ENCODE assay signal across 8 cellular contexts in the genomic region with DNA sequence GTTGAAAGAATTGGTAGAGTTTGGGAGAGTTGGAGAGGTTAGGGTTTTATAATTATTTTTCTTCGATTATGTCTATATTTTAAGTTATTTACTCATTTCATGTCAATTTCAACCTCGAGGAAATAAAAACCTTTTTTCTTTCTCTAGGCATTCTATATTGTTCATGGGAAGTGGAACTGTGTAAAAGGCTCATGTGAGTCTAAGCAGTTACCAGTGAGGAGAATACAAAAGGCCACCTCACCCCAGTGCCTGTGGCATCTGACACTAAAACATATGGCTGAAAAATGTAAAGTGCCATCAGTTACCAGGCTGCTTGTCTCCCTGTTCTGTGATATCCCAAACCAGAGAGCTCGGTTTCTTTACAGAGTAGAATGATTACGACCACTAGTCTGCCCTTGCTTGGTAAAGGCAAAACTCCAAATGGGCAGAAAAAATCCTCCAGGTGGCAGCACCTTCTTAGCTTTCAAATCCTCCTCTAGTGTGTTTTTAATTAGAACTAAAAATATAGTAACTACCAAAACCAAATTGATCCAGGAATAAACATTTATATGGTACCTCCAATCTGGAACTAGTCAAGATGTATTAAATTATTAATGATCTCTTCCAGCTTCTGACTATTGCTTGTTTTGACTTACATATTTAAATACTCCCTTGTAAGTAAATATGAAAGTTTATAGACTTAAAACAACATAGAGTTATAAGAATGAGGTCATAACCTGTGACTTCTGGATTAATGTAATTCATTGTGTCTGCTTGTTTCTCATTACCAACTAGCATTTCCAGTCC.
A peak's percentile ranks its signal among the peaks of the same experiment; 100 is the strongest.
DNase-seq lines count a peak whose midpoint lies in the region; ATAC-seq and TF ChIP-seq lines count a peak whose summit lies in the region.

No MANE protein-coding gene starts in this region.

- ATAC-seq in GM21447 (IDR thresholded peaks at IDR 0.05; ENCODE audit: unreplicated experiment) (peak; percentile 78), Panc1 (peak; percentile 87)
- no peak for ATAC-seq in CD8-positive, alpha-beta T cell

- H3K4me1 Mint-ChIP-seq in CD8-positive, alpha-beta T cell (ENCODE audit: low read depth), result no peaks in the 10 kb centered on the region

- H3K27me3 ChIP-seq in Panc1 (ENCODE audit: control insufficient read depth, insufficient read depth, low read length), result no peaks in the 10 kb centered on the region
- no peaks in the 10 kb centered on the region for H3K27me3 ChIP-seq in CD8-positive, alpha-beta T cell (ENCODE audit: insufficient read depth, low read length)

- TF ChIP-seq CTCF in Panc1 (IDR thresholded peaks at IDR 0.05), result peak; percentile 78
- TF ChIP-seq CTCF in coronary artery (IDR thresholded peaks at IDR 0.05), result peak; percentile 47
- TF ChIP-seq CTCF in CD8-positive, alpha-beta T cell (IDR thresholded peaks at IDR 0.05), result no peak

- H3K36me3 ChIP-seq in Panc1 (ENCODE audit: control insufficient read depth, insufficient read depth, low read length), result no peaks in the 10 kb centered on the region
- no peaks in the 10 kb centered on the region for H3K36me3 ChIP-seq in CD8-positive, alpha-beta T cell (ENCODE audit: insufficient read depth, low read length)

- DNase-seq in activated T-cell treated with anti-CD3 and anti-CD28 coated beads for 48 hours (ENCODE audit: low read depth) (peak; percentile 6), activated T-cell treated with anti-CD3 and anti-CD28 coated beads for 4 hours (no peak), LHCN-M2 (ENCODE audit: low read depth) (peak; percentile 76), Panc1 (ENCODE audit: low read depth, low spot score) (peak; percentile 56), coronary artery (ENCODE audit: low spot score) (no peak), lung microvascular endothelial cell (ENCODE audit: low read depth in 2 of 2) (peak; percentile 78 to 82)
- DNase-seq in CD8-positive, alpha-beta T cell, result no peak

- no TSS peak for BruUV-seq in Panc1 (replicated peaks; lab: Mats Ljungman, UMichigan)

- H3K27ac Mint-ChIP-seq in CD8-positive, alpha-beta T cell, result no peak overlapping the region

- no peak overlapping the region for H3K4me3 ChIP-seq in Panc1 (ENCODE audit: low read depth in 2 of 2, low read length in 2 of 2)
- no peak overlapping the region for H3K4me3 ChIP-seq in coronary artery
- H3K4me3 ChIP-seq in CD8-positive, alpha-beta T cell (ENCODE audit: low read depth, low read length), result no peak overlapping the region

- H3K27ac ChIP-seq in Panc1 (ENCODE audit: low read length) (no peak overlapping the region), coronary artery (no peak overlapping the region)
- H3K27ac ChIP-seq in CD8-positive, alpha-beta T cell (ENCODE audit: low read depth, low read length), result no peak overlapping the region

- no peaks in the 10 kb centered on the region for H3K9me3 ChIP-seq in Panc1 (ENCODE audit: control insufficient read depth, insufficient read depth, low read depth, low read length)
- H3K9me3 ChIP-seq in CD8-positive, alpha-beta T cell (ENCODE audit: low read length), result no peaks in the 10 kb centered on the region

- intact Hi-C loops in Panc1 (cut with micrococcal nuclease; ENCODE audit: unreplicated experiment), result loop anchor here (1.0 to 5.0 kb wide), 2 partner anchors 363 to 541 kb away; no protein-coding TSS in a partner anchor
- intact Hi-C loops in CD8-positive, alpha-beta T cell (cut with DNase I, micrococcal nuclease), result loop anchor here (2.0 to 10.0 kb wide), 4 partner anchors 361 to 548 kb away; no protein-coding TSS in a partner anchor

- CTCF ChIA-PET in Panc1 (lab: Charles Lee), result interaction anchor here (0.5 to 0.6 kb wide), 2 partner anchors 30 to 540 kb away, joined by 3 to 7 read pairs; no protein-coding TSS in a partner anchor
- CTCF ChIA-PET in CD8-positive, alpha-beta T cell (lab: Charles Lee), result interaction anchor here (0.7 to 1.4 kb wide), 2 partner anchors 9 to 550 kb away, joined by 3 to 4 read pairs; no protein-coding TSS in a partner anchor

- H3K4me3 Mint-ChIP-seq in CD8-positive, alpha-beta T cell, result no peak overlapping the region

- no peaks in the 10 kb centered on the region for H3K36me3 Mint-ChIP-seq in CD8-positive, alpha-beta T cell

- POLR2A ChIA-PET in Panc1 (lab: Charles Lee), result no interaction called here
- POLR2A ChIA-PET in CD8-positive, alpha-beta T cell (lab: Charles Lee), result no interaction called here

- in situ Hi-C loops in Panc1 (cut with HindIII; ENCODE audit: low pct_unique_long_range_greater_than_20kb, low sequenced_read_pairs), result no loop called here

- H3K9me3 Mint-ChIP-seq in CD8-positive, alpha-beta T cell, result no peaks in the 10 kb centered on the region

- no peaks in the 10 kb centered on the region; the same call in 1 of the 2 replicates for H3K4me1 ChIP-seq in Panc1 (ENCODE audit: control insufficient read depth, insufficient read depth, low read length)
- no peaks in the 10 kb centered on the region for H3K4me1 ChIP-seq in CD8-positive, alpha-beta T cell (ENCODE audit: insufficient read depth, low read length)

- peaks cover 6% of the 10 kb centered on the region for H3K27me3 Mint-ChIP-seq in CD8-positive, alpha-beta T cell (ENCODE audit: low read depth)

Comparison
In these comparisons a context has a peak if more than half of its experiments do, and no peak if none do; other contexts are left out.
1. DNase-seq: peak in activated T-cell treated with anti-CD3 and anti-CD28 coated beads for 48 hours (single experiment), LHCN-M2 (single experiment), Panc1 (single experiment) and lung microvascular endothelial cell (2 of 2); none in activated T-cell treated with anti-CD3 and anti-CD28 coated beads for 4 hours (single experiment), coronary artery (single experiment) and CD8-positive, alpha-beta T cell (0 of 7).